Comparison of ENCODE assay signal across 18 cellular contexts in genomic region chr10:76139431-76139830, GRCh38.
"Had no signal": no experiment of that assay in that cellular context is flagged by ENCODE, and none has a peak within 500 bp of the region (broad histone marks: within the 10 kb centered on the region; RNA-seq: fewer than 3 reads in every experiment).

No MANE protein-coding gene starts in this region.

- H3K27ac Mint-ChIP-seq: endodermal cell; natural killer cell; stimulated activated memory B cell treated with anti-CD40 and anti-IgM and Interleukin-4, amounts not matched to agents 10 μg/mL and 1 μg/mL and 100 μg/mL, for 72 hours; stimulated activated naive CD8-positive, alpha-beta T cell treated with anti-CD3 and anti-CD28 coated beads, Interleukin-15, Interleukin-2, amounts not matched to agents 100 ng/mL and 50 ng/mL, for 24 hours had no signal

- H3K27me3 Mint-ChIP-seq: stimulated activated memory B cell treated with anti-CD40 and anti-IgM and Interleukin-4, amounts not matched to agents 10 μg/mL and 1 μg/mL and 100 μg/mL, for 72 hours; stimulated activated naive CD8-positive, alpha-beta T cell treated with anti-CD3 and anti-CD28 coated beads, Interleukin-15, Interleukin-2, amounts not matched to agents 100 ng/mL and 50 ng/mL, for 24 hours had no signal

- H3K4me3 Mint-ChIP-seq: endodermal cell; natural killer cell; stimulated activated memory B cell treated with anti-CD40 and anti-IgM and Interleukin-4, amounts not matched to agents 10 μg/mL and 1 μg/mL and 100 μg/mL, for 72 hours; stimulated activated naive CD8-positive, alpha-beta T cell treated with anti-CD3 and anti-CD28 coated beads, Interleukin-15, Interleukin-2, amounts not matched to agents 100 ng/mL and 50 ng/mL, for 24 hours had no signal

- H3K4me1 Mint-ChIP-seq: natural killer cell; stimulated activated memory B cell treated with anti-CD40 and anti-IgM and Interleukin-4, amounts not matched to agents 10 μg/mL and 1 μg/mL and 100 μg/mL, for 72 hours had no signal

- ATAC-seq: foreskin keratinocyte; left cardiac atrium; natural killer cell; sciatic nerve; stimulated activated memory B cell treated with anti-CD40 and anti-IgM and Interleukin-4, amounts not matched to agents 10 μg/mL and 1 μg/mL and 100 μg/mL, for 72 hours had no signal

- H3K9me3 Mint-ChIP-seq: stimulated activated naive CD8-positive, alpha-beta T cell treated with anti-CD3 and anti-CD28 coated beads, Interleukin-15, Interleukin-2, amounts not matched to agents 100 ng/mL and 50 ng/mL, for 24 hours had no signal

- DNase-seq: colonic mucosa; effector CD4-positive, alpha-beta T cell; endodermal cell; erythroblast; foreskin keratinocyte; kidney; left cardiac atrium; natural killer cell; posterior cingulate gyrus; spleen; stimulated activated CD4-positive, alpha-beta T cell treated with anti-CD3 and anti-CD28 coated beads, Interleukin-15, amount 100 ng/mL, for 24 hours; stimulated activated CD4-positive, alpha-beta T cell treated with anti-CD3 and anti-CD28 coated beads, Interleukin-1b, Interleukin-23, amount 100 ng/mL, for 48 hours; stimulated activated CD4-positive, alpha-beta T cell treated with anti-CD3 and anti-CD28 coated beads, Interleukin-4, amount 100 ng/mL, for 24 hours; tibial artery; upper lobe of left lung had no signal

- H3K36me3 Mint-ChIP-seq: natural killer cell; stimulated activated memory B cell treated with anti-CD40 and anti-IgM and Interleukin-4, amounts not matched to agents 10 μg/mL and 1 μg/mL and 100 μg/mL, for 72 hours had no signal
